18 cellular contexts compared by ENCODE assay signal in genomic region chr9:134982311-134982710, GRCh38.
"Had no signal": no experiment of that assay in that cellular context is flagged by ENCODE, and none has a peak within 500 bp of the region (broad histone marks: within the 10 kb centered on the region; RNA-seq: fewer than 3 reads in every experiment).

No MANE protein-coding gene starts in this region.

- H3K27me3 ChIP-seq: colonic mucosa, foreskin keratinocyte, ovary, transverse colon had no signal

- ATAC-seq: foreskin keratinocyte; naive thymus-derived CD4-positive, alpha-beta T cell; stimulated activated naive CD8-positive, alpha-beta T cell treated with anti-CD3 and anti-CD28 coated beads, Interleukin-15, amount 100 ng/mL, for 72 hours had no signal

- H3K4me3 ChIP-seq: colonic mucosa, left ventricle myocardium inferior, ovary, thoracic aorta, transverse colon had no signal

- H3K4me1 ChIP-seq: colonic mucosa, foreskin keratinocyte, transverse colon had no signal

- H3K4me3 Mint-ChIP-seq: endodermal cell; immature natural killer cell; naive thymus-derived CD4-positive, alpha-beta T cell; nephron progenitor cell; stimulated activated naive B cell treated with anti-CD40 and anti-IgM and Interleukin-4, amounts not matched to agents 10 μg/mL and 1 μg/mL and 100 μg/mL, for 72 hours; stimulated activated naive CD8-positive, alpha-beta T cell treated with anti-CD3 and anti-CD28 coated beads, Interleukin-15, amount 100 ng/mL, for 72 hours had no signal

- H3K27ac ChIP-seq: colonic mucosa, foreskin keratinocyte, left ventricle myocardium inferior, ovary, thoracic aorta, transverse colon had no signal

- H3K27me3 Mint-ChIP-seq: stimulated activated naive CD8-positive, alpha-beta T cell treated with anti-CD3 and anti-CD28 coated beads, Interleukin-15, amount 100 ng/mL, for 72 hours had no signal

- H3K27ac Mint-ChIP-seq: endodermal cell; immature natural killer cell; naive thymus-derived CD4-positive, alpha-beta T cell; nephron progenitor cell; progenitor cell of endocrine pancreas; stimulated activated naive B cell treated with anti-CD40 and anti-IgM and Interleukin-4, amounts not matched to agents 10 μg/mL and 1 μg/mL and 100 μg/mL, for 72 hours; stimulated activated naive CD8-positive, alpha-beta T cell treated with anti-CD3 and anti-CD28 coated beads, Interleukin-15, amount 100 ng/mL, for 72 hours had no signal

- H3K36me3 ChIP-seq: colonic mucosa, left ventricle myocardium inferior, ovary, thoracic aorta, transverse colon had no signal

- H3K4me1 Mint-ChIP-seq: endodermal cell; immature natural killer cell; stimulated activated naive CD8-positive, alpha-beta T cell treated with anti-CD3 and anti-CD28 coated beads, Interleukin-15, amount 100 ng/mL, for 72 hours had no signal

- DNase-seq: colonic mucosa; dermis blood vessel endothelial cell; foreskin keratinocyte; immature natural killer cell; left cardiac atrium; naive thymus-derived CD4-positive, alpha-beta T cell; stimulated activated CD4-positive, alpha-beta T cell treated with anti-CD3 and anti-CD28 coated beads, Interleukin-15, amount 100 ng/mL, for 24 hours; stimulated activated CD4-positive, alpha-beta T cell treated with anti-CD3 and anti-CD28 coated beads, Interleukin-1b, Interleukin-23, amount 100 ng/mL, for 48 hours; stimulated activated CD4-positive, alpha-beta T cell treated with anti-CD3 and anti-CD28 coated beads, Interleukin-4, amount 100 ng/mL, for 4 hours; stimulated activated naive CD8-positive, alpha-beta T cell treated with anti-CD3 and anti-CD28 coated beads, Interleukin-15, amount 100 ng/mL, for 72 hours; transverse colon had no signal

- H3K9me3 ChIP-seq: colonic mucosa, ovary had no signal
